In genomic region chr9:104838958-104839357, GRCh38 we compare ENCODE assay signal across 25 cellular contexts.
"Had no signal": no experiment of that assay in that cellular context is flagged by ENCODE, and none has a peak within 500 bp of the region (broad histone marks: within the 10 kb centered on the region; RNA-seq: fewer than 3 reads in every experiment).

No MANE protein-coding gene starts in this region.

- H3K4me2 ChIP-seq: KMS-11 had no signal

- H3K36me3 ChIP-seq: SJSA1 had no signal

- DNase-seq: IMR-90, Kasumi-1, MV-4-11, NCI-H1048, NCI-H1105, NCI-H1417 treated with DMSO at 0.1 percent for 48 hours, NCI-H146, NCI-H1694 treated with DMSO at 0.1 percent for 48 hours, NCI-H1930, NCI-H2081, NCI-H2171, NCI-H226, NCI-H446, NCI-H510A, NCI-H524 treated with DMSO at 0.1 percent for 48 hours, NCI-H69, NCI-H774, Right ventricle myocardium superior, RPMI8226, SIG-M5 had no signal

- H3K9ac ChIP-seq: KMS-11 had no signal

- H3K9me3 ChIP-seq: SJSA1 had no signal

- H3K27me3 ChIP-seq: SJSA1 had no signal

- H3K4me3 ChIP-seq: K562, SJSA1, SK-N-MC had no signal

- FAIRE-seq: K562, RCC 7860 had no signal

- ATAC-seq: K562 had no signal

- H3K27ac ChIP-seq: KMS-11, SJSA1, SK-N-MC had no signal
